In the genomic region with DNA sequence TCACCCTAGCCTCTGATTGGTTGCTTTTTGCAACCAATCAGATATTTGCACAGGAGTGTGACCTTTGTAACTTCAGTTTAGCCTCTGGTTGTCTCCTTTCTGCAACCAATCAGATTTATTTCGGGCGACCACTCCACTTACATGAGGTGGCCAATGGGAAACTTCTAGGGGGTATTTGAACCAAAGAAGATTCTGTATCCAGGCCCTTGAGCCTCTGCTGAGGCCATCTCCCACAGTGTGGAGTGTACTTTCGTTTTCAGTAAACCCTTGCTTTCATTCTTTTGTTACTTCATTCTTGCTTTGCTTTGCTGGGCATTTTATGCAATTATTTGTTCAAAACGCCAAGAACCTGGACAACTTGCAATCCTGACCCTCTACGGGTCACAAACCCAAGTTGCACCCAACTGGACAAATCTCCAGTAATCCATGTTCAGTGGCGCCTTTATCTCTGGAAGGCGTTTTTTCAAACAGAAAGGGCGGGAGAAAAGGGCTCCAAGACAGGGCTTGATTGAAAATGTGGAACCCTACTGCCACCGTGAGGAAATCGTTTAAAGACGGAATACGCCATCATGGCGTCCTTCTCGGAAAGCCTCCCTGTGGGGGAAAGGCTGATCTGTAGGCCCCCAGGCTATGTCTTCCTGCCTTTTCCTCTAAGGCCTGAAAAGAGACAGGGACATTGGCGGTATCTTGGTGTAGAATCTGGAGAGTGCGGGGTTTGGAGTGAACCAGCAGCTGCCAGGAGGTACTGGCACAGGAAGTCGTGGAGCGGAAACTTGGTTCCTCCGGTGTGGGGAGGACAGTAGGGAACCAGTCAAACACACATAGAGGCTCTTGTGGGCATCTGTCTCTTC, we compare ENCODE assay signal across 8 cellular contexts.
DNase-seq lines count a peak whose midpoint lies in the region; ATAC-seq and TF ChIP-seq lines count a peak whose summit lies in the region.

No MANE protein-coding gene starts in this region.

- peak overlapping the region; percentile 89 for H3K4me2 ChIP-seq in osteoblast (ENCODE audit: insufficient read depth, low read length)

- DNase-seq in GM13977 (ENCODE audit: low spot score): peak; percentile 31
- no peak for DNase-seq in osteoblast (ENCODE audit: insufficient read length, low spot score, missing footprints)
- no peak for DNase-seq in activated naive CD4-positive, alpha-beta T cell treated with anti-CD3 and anti-CD28 coated beads for 36 hours
- no peak for DNase-seq in NK-92 (lab: John Stamatoyannopoulos, UW; ENCODE audit: unreplicated experiment)
- no peak for DNase-seq in middle frontal gyrus (ENCODE audit: extremely low spot score, low spot score)

- intact Hi-C loops in activated naive CD4-positive, alpha-beta T cell treated with anti-CD3 and anti-CD28 coated beads for 36 hours (cut with micrococcal nuclease): no loop called here

- H3K79me2 ChIP-seq in osteoblast (ENCODE audit: insufficient read depth, low read length): no peaks in the 10 kb centered on the region

- no peaks in the 10 kb centered on the region for H3K36me3 ChIP-seq in osteoblast (ENCODE audit: insufficient read depth, low read length)

- peak overlapping the region; percentile 91 for H2AFZ ChIP-seq in osteoblast (ENCODE audit: low read length)

- H3K27me3 ChIP-seq in osteoblast (ENCODE audit: insufficient read depth, low read length): no peaks in the 10 kb centered on the region

- H3K4me1 Mint-ChIP-seq in activated naive CD4-positive, alpha-beta T cell treated with anti-CD3 and anti-CD28 coated beads for 36 hours (ENCODE audit: low read depth): no peaks in the 10 kb centered on the region

- peak; percentile 60 for TF ChIP-seq CTCF in GM13977 (IDR thresholded peaks at IDR 0.05; ENCODE audit: extremely low read depth, insufficient read depth, missing control alignments)
- TF ChIP-seq CTCF in osteoblast (IDR thresholded peaks at IDR 0.05; ENCODE audit: extremely low read depth, low read depth, low read length): peak; percentile 47

- H3K9me3 ChIP-seq in osteoblast (ENCODE audit: low read depth, low read length): peaks cover 3% of the 10 kb centered on the region

- peaks cover 6% of the 10 kb centered on the region for H3K4me1 ChIP-seq in osteoblast (ENCODE audit: insufficient read depth, low read length)

- peak overlapping the region; percentile 74 for H3K4me3 ChIP-seq in osteoblast (ENCODE audit: insufficient read depth, low read length)

- no peak overlapping the region for H3K4me3 Mint-ChIP-seq in activated naive CD4-positive, alpha-beta T cell treated with anti-CD3 and anti-CD28 coated beads for 36 hours

- no peak overlapping the region for H3K27ac Mint-ChIP-seq in activated naive CD4-positive, alpha-beta T cell treated with anti-CD3 and anti-CD28 coated beads for 36 hours

- no peaks in the 10 kb centered on the region for H4K20me1 ChIP-seq in osteoblast (ENCODE audit: insufficient read depth, low read length)

- peaks cover 23% of the 10 kb centered on the region for H3K36me3 Mint-ChIP-seq in activated naive CD4-positive, alpha-beta T cell treated with anti-CD3 and anti-CD28 coated beads for 36 hours (ENCODE audit: low read depth)

- H3K27me3 Mint-ChIP-seq in activated naive CD4-positive, alpha-beta T cell treated with anti-CD3 and anti-CD28 coated beads for 36 hours (ENCODE audit: low read depth): no peaks in the 10 kb centered on the region

- H3K27ac ChIP-seq in angular gyrus (ENCODE audit: low read depth, low read length) (peak overlapping the region; percentile 91), osteoblast (ENCODE audit: low read depth, low read length) (peak overlapping the region; percentile 74)

- ATAC-seq in HG03342 (IDR thresholded peaks at IDR 0.05; ENCODE audit: unreplicated experiment): peak; percentile 72
- no peak for ATAC-seq in GM19397 (IDR thresholded peaks at IDR 0.05; ENCODE audit: unreplicated experiment)

- CTCF ChIA-PET in activated naive CD4-positive, alpha-beta T cell treated with anti-CD3 and anti-CD28 coated beads for 36 hours (lab: Charles Lee): no interaction called here

- H3K9me3 Mint-ChIP-seq in activated naive CD4-positive, alpha-beta T cell treated with anti-CD3 and anti-CD28 coated beads for 36 hours: peaks cover 7% of the 10 kb centered on the region

- in situ Hi-C loops in GM13977 (cut with MboI; ENCODE audit: low pct_unique_long_range_greater_than_20kb, low sequenced_read_pairs, unreplicated experiment): no loop called here
